ENCODE assay signal across 12 cellular contexts in genomic region chr7:95263803-95264202, GRCh38.
A peak's percentile ranks its signal among the peaks of the same experiment; 100 is the strongest.
DNase-seq lines count a peak whose midpoint lies in the region; ATAC-seq and TF ChIP-seq lines count a peak whose summit lies in the region.
"Had no signal": no experiment of that assay in that cellular context is flagged by ENCODE, and none has a peak within 500 bp of the region (broad histone marks: within the 10 kb centered on the region; RNA-seq: fewer than 3 reads in every experiment).

No MANE protein-coding gene starts in this region.

- intact Hi-C loops in PC-3 (cut with micrococcal nuclease) (loop anchor here (2.0 kb wide), 2 partner anchors 171 to 213 kb away; partner anchors contain the start of gene PON2), posterior vena cava (cut with DNase I) (no loop called here)

- H4K20me1 ChIP-seq in PC-3 (ENCODE audit: low read length) (no peaks in the 10 kb centered on the region), osteoblast (ENCODE audit: insufficient read depth, low read length) (no peaks in the 10 kb centered on the region)

- H3K79me2 ChIP-seq in ACC112 (ENCODE audit: control insufficient read depth, insufficient read depth, low read length, unreplicated experiment) (no peaks in the 10 kb centered on the region), PC-3 (ENCODE audit: low read length) (no peaks in the 10 kb centered on the region), osteoblast (ENCODE audit: insufficient read depth, low read length) (no peaks in the 10 kb centered on the region)

- H3K27me3 ChIP-seq in ACC112 (ENCODE audit: insufficient read depth, low read length) = no peaks in the 10 kb centered on the region
- H3K27me3 ChIP-seq in PC-3 (ENCODE audit: low read length) = no peaks in the 10 kb centered on the region
- no peaks in the 10 kb centered on the region for H3K27me3 ChIP-seq in brain microvascular endothelial cell (replicated peaks)
- peaks cover 3% of the 10 kb centered on the region for H3K27me3 ChIP-seq in osteoblast (ENCODE audit: insufficient read depth, low read length)

- peaks cover 18% of the 10 kb centered on the region for H3K4me1 ChIP-seq in ACC112 (ENCODE audit: control insufficient read depth, insufficient read depth, low read length, unreplicated experiment)
- peaks cover 39% of the 10 kb centered on the region for H3K4me1 ChIP-seq in PC-3 (ENCODE audit: insufficient read depth, low read length)
- peaks cover 11% of the 10 kb centered on the region for H3K4me1 ChIP-seq in osteoblast (ENCODE audit: insufficient read depth, low read length)
- H3K4me1 ChIP-seq: HAP-1 had no signal

- POLR2A ChIA-PET in PC-3 (lab: Charles Lee; ENCODE audit: unreplicated experiment) = no interaction called here

- H3K9ac ChIP-seq in PC-3 (ENCODE audit: low read length) = peak overlapping the region; percentile 75

- H3F3A ChIP-seq in PC-3 (ENCODE audit: low read length, unreplicated experiment) = no peaks in the 10 kb centered on the region

- H3K4me2 ChIP-seq in PC-3 (ENCODE audit: low read length) (peak overlapping the region; percentile 63), osteoblast (ENCODE audit: insufficient read depth, low read length) (peak overlapping the region; percentile 78)

- in situ Hi-C loops in brain microvascular endothelial cell (cut with HindIII; ENCODE audit: low pct_ligation_motif_present, low sequenced_read_pairs) = no loop called here

- H3K27ac ChIP-seq in ACC112 (ENCODE audit: low read depth, low read length) (peak overlapping the region; percentile 61), PC-3 (ENCODE audit: low read length) (peak overlapping the region; percentile 85), brain microvascular endothelial cell (peak overlapping the region; percentile 97), osteoblast (ENCODE audit: low read depth, low read length) (peak overlapping the region; percentile 67)
- H3K27ac ChIP-seq: HL-60 had no signal

- no peaks in the 10 kb centered on the region for H3K36me3 ChIP-seq in ACC112 (ENCODE audit: insufficient read depth, low read length)
- no peaks in the 10 kb centered on the region for H3K36me3 ChIP-seq in PC-3 (ENCODE audit: low read depth, low read length)
- no peaks in the 10 kb centered on the region for H3K36me3 ChIP-seq in brain microvascular endothelial cell (replicated peaks)
- no peaks in the 10 kb centered on the region for H3K36me3 ChIP-seq in osteoblast (ENCODE audit: insufficient read depth, low read length)
- H3K36me3 ChIP-seq: HAP-1 had no signal

- no peaks in the 10 kb centered on the region for H3K9me2 ChIP-seq in PC-3 (replicated peaks; ENCODE audit: low read length)

- CTCF ChIA-PET in PC-3 (lab: Charles Lee) = no interaction called here

- no peak for ATAC-seq in PC-3
- no peak for ATAC-seq in GM21526 (IDR thresholded peaks at IDR 0.05; ENCODE audit: low FRiP score, unreplicated experiment)
- ATAC-seq: CD8-positive, alpha-beta T cell had no signal

- H2AFZ ChIP-seq in ACC112 (ENCODE audit: low read length, unreplicated experiment) (peak overlapping the region; percentile 41), PC-3 (ENCODE audit: low read length) (peak overlapping the region; percentile 58; the same call in 1 of the 2 replicates), osteoblast (ENCODE audit: low read length) (peak overlapping the region; percentile 76)

- no peak for TF ChIP-seq CTCF in PC-3 (conservative IDR thresholded peaks at IDR 0.05; ENCODE audit: low read depth, low read length)
- no peak for TF ChIP-seq CTCF in brain microvascular endothelial cell (IDR thresholded peaks at IDR 0.05; ENCODE audit: low read depth, low read length, missing control alignments)
- no peak for TF ChIP-seq CTCF in osteoblast (IDR thresholded peaks at IDR 0.05; ENCODE audit: extremely low read depth, low read depth, low read length)

- BruUV-seq in PC-3 (replicated peaks; lab: Mats Ljungman, UMichigan) = no TSS peak

- H3K9me3 ChIP-seq in PC-3 (ENCODE audit: low read length) (no peaks in the 10 kb centered on the region), osteoblast (ENCODE audit: low read depth, low read length) (no peaks in the 10 kb centered on the region)
- H3K9me3 ChIP-seq: HAP-1 had no signal

- no peak for DNase-seq in PC-3
- DNase-seq in brain microvascular endothelial cell = no peak
- no peak for DNase-seq in osteoblast (ENCODE audit: insufficient read length, low spot score, missing footprints)
- no peak for DNase-seq in amygdala (lab: John Stamatoyannopoulos, UW)
- DNase-seq in posterior vena cava (ENCODE audit: low spot score) = no peak
- DNase-seq: CD8-positive, alpha-beta T cell; COR-L47; GF-D8 had no signal

- H3K4me3 ChIP-seq in ACC112 (ENCODE audit: low read depth, low read length) = peak overlapping the region; percentile 8; the same call in 1 of the 2 replicates
- peak overlapping the region; percentile 25; the same call in 1 of the 2 replicates for H3K4me3 ChIP-seq in PC-3 (ENCODE audit: low read length)
- peak overlapping the region; percentile 1 for H3K4me3 ChIP-seq in brain microvascular endothelial cell (ENCODE audit: low read depth, low read length)
- peak overlapping the region; percentile 40 for H3K4me3 ChIP-seq in osteoblast (ENCODE audit: insufficient read depth, low read length)
- H3K4me3 ChIP-seq: HAP-1 had no signal
